26 cellular contexts compared by ENCODE assay signal in genomic region chr7:1970895-1971294, GRCh38.
DNase-seq lines count a peak whose midpoint lies in the region; ATAC-seq, FAIRE-seq and TF ChIP-seq lines count a peak whose summit lies in the region.
"Had no signal": no experiment of that assay in that cellular context is flagged by ENCODE, and none has a peak within 500 bp of the region (broad histone marks: within the 10 kb centered on the region; RNA-seq: fewer than 3 reads in every experiment).

No MANE protein-coding gene starts in this region.

- no peak overlapping the region for H3K18ac ChIP-seq in H1 (ENCODE audit: extremely low read depth, low read length)
- H3K18ac ChIP-seq in neuronal stem cell (ENCODE audit: low read length), result peak overlapping the region; percentile 49

- H2BK20ac ChIP-seq in H1 (ENCODE audit: low read length), result no peak overlapping the region

- H3K14ac ChIP-seq in H1 (ENCODE audit: insufficient read length), result no peak overlapping the region
- H3K14ac ChIP-seq in neuronal stem cell (ENCODE audit: low read length), result no peak overlapping the region

- H4K8ac ChIP-seq in H1 (ENCODE audit: extremely low read depth, insufficient read depth, low read length), result peak overlapping the region; percentile 42; the same call in 1 of the 2 replicates
- H4K8ac ChIP-seq in neuronal stem cell (ENCODE audit: low read depth, low read length), result no peak overlapping the region

- in situ Hi-C loops in HepG2 (cut with HindIII; ENCODE audit: extremely low pct_ligation_motif_present, low pct_unique_long_range_greater_than_20kb), result no loop called here

- H3K36me3 Mint-ChIP-seq in natural killer cell treated with Interleukin-12 subunit alpha and Interleukin-12 subunit beta and Interleukin-15 and Interleukin-18, amount 100 ng/mL, for 72 hours, result peaks cover 26% of the 10 kb centered on the region

- intact Hi-C loops in right lobe of liver (cut with DNase I), result no loop called here
- intact Hi-C loops in HepG2 (cut with micrococcal nuclease; ENCODE audit: unreplicated experiment), result no loop called here
- intact Hi-C loops in aorta (cut with DNase I), result no loop called here

- no peaks in the 10 kb centered on the region for H3K23me2 ChIP-seq in H1 (ENCODE audit: low read depth, low read length)

- BruUV-seq in HepG2 (replicated peaks; lab: Mats Ljungman, UMichigan), result no TSS peak

- no peak overlapping the region for H2BK12ac ChIP-seq in H1 (ENCODE audit: low read depth, low read length)
- H2BK12ac ChIP-seq in neuronal stem cell (ENCODE audit: low read length), result no peak overlapping the region

- DNase-seq in right lobe of liver (peak in 2 of 3 donors; percentile 5 to 45), HepG2 (ENCODE audit: low spot score) (no peak), H1 (ENCODE audit: low read depth in 1 of 2, low spot score in 2 of 2) (no peak), neuronal stem cell (ENCODE audit: low spot score) (no peak), aorta (peak; percentile 14 to 64), SW480 (ENCODE audit: low spot score) (no peak), cerebellum (ENCODE audit: low spot score) (no peak)
- DNase-seq in natural killer cell treated with Interleukin-12 subunit alpha and Interleukin-12 subunit beta and Interleukin-15 and Interleukin-18, amount 100 ng/mL, for 72 hours (ENCODE audit: low spot score), result no peak
- DNase-seq: DMS153, DND-41, GM23248, H9, IMR-90, KG1, MG63, NCI-H1417 treated with DMSO at 0.1 percent for 48 hours, NCI-H1694 treated with DMSO at 0.1 percent for 48 hours, NCI-H2081, NCI-H2227 treated with DMSO at 0.1 percent for 48 hours, NCI-H526 treated with DMSO at 0.1 percent for 48 hours, SIG-M5 had no signal

- no peak overlapping the region for H3K4ac ChIP-seq in H1 (replicated peaks; ENCODE audit: insufficient read length, low read depth, low read length)
- H3K4ac ChIP-seq in neuronal stem cell (ENCODE audit: low read length), result no peak overlapping the region

- POLR2A ChIA-PET in HepG2 (lab: Yijun Ruan, JAX) (no interaction called here), H1 (lab: Charles Lee; ENCODE audit: partially characterized antibody) (interaction anchor here (0.6 kb wide), 1 partner anchor 887 kb away, joined by 3 read pairs; no protein-coding TSS in a partner anchor)

- H3K23ac ChIP-seq in H1 (ENCODE audit: insufficient read length) (no peak overlapping the region), neuronal stem cell (ENCODE audit: low read depth, low read length, poor library complexity) (no peak overlapping the region)

- H2AK5ac ChIP-seq in H1 (ENCODE audit: low read depth, low read length) (no peak overlapping the region), neuronal stem cell (ENCODE audit: low read depth, low read length) (no peak overlapping the region)

- H3K9ac ChIP-seq in HepG2 (ENCODE audit: insufficient read depth, low read depth, low read length) (no peak overlapping the region), H1 (replicated peaks in 1 of 4; ENCODE audit: extremely low read depth in 1 of 4, low read depth in 3 of 4, low read length in 3 of 4) (no peak overlapping the region), neuronal stem cell (ENCODE audit: low read depth, low read length, poor library complexity) (no peak overlapping the region)
- H3K9ac ChIP-seq: GM23248 had no signal

- ATAC-seq in right lobe of liver (no peak), HepG2 (no peak), aorta (ENCODE audit: low FRiP score) (no peak)
- no peak for ATAC-seq in natural killer cell treated with Interleukin-12 subunit alpha and Interleukin-12 subunit beta and Interleukin-15 and Interleukin-18, amount 100 ng/mL, for 72 hours
- ATAC-seq: Panc1 had no signal

- H3K27ac Mint-ChIP-seq in natural killer cell treated with Interleukin-12 subunit alpha and Interleukin-12 subunit beta and Interleukin-15 and Interleukin-18, amount 100 ng/mL, for 72 hours, result no peak overlapping the region
- H3K27ac Mint-ChIP-seq: B cell had no signal

- H2BK5ac ChIP-seq in H1 (ENCODE audit: low read depth, low read length), result no peak overlapping the region
- H2BK5ac ChIP-seq in neuronal stem cell (ENCODE audit: low read length), result no peak overlapping the region

- H3K79me2 ChIP-seq in HepG2 (ENCODE audit: insufficient read depth, low read length), result no peaks in the 10 kb centered on the region
- H3K79me2 ChIP-seq in H1 (ENCODE audit: control insufficient read depth in 1 of 2, insufficient read depth in 2 of 2, low read length in 2 of 2), result no peaks in the 10 kb centered on the region

- H3K4me1 Mint-ChIP-seq in natural killer cell treated with Interleukin-12 subunit alpha and Interleukin-12 subunit beta and Interleukin-15 and Interleukin-18, amount 100 ng/mL, for 72 hours (ENCODE audit: low read depth in 2 of 2), result peaks cover 31 to 32% of the 10 kb centered on the region in 2 donors
- H3K4me1 Mint-ChIP-seq: H9 had no signal

- H4K20me1 ChIP-seq in HepG2 (ENCODE audit: insufficient read depth, low read length) (no peaks in the 10 kb centered on the region), H1 (replicated peaks in 1 of 2; ENCODE audit: control insufficient read depth in 1 of 2, insufficient read depth in 2 of 2, low read length in 2 of 2) (peaks cover 3 to 7% of the 10 kb centered on the region in 2 experiments)

- H2BK15ac ChIP-seq in H1 (ENCODE audit: low read length) (no peak overlapping the region), neuronal stem cell (ENCODE audit: low read length) (no peak overlapping the region)

- CTCF ChIA-PET in HepG2 (lab: Yijun Ruan, JAX; ENCODE audit: low intra/inter-chr PET ratio, low total read pairs), result no interaction called here
- CTCF ChIA-PET in H1 (lab: Charles Lee; ENCODE audit: partially characterized antibody), result no interaction called here

- H3K9me3 ChIP-seq in right lobe of liver (no peaks in the 10 kb centered on the region), HepG2 (ENCODE audit: low read length) (no peaks in the 10 kb centered on the region), H1 (ENCODE audit: insufficient read depth in 2 of 2, low read depth in 1 of 2, low read length in 1 of 2) (no peaks in the 10 kb centered on the region), neuronal stem cell (replicated peaks in 1 of 2; ENCODE audit: control insufficient read depth in 2 of 2, insufficient read depth in 1 of 2, low read depth in 1 of 2, low read length in 2 of 2) (no peaks in the 10 kb centered on the region), aorta (ENCODE audit: control insufficient read depth, low read length) (no peaks in the 10 kb centered on the region)
- H3K9me3 ChIP-seq: MG63 had no signal

- no peak overlapping the region for H3K4me3 Mint-ChIP-seq in natural killer cell treated with Interleukin-12 subunit alpha and Interleukin-12 subunit beta and Interleukin-15 and Interleukin-18, amount 100 ng/mL, for 72 hours
- H3K4me3 Mint-ChIP-seq: B cell, CD14-positive monocyte, H9 had no signal

- no peak overlapping the region for H3K4me3 ChIP-seq in right lobe of liver
- H3K4me3 ChIP-seq in HepG2 (replicated peaks in 1 of 3; ENCODE audit: insufficient read depth in 1 of 3, low read depth in 2 of 3, low read length in 3 of 3), result no peak overlapping the region
- no peak overlapping the region for H3K4me3 ChIP-seq in H1 (ENCODE audit: extremely low read depth in 1 of 4, insufficient read depth in 2 of 4, low read depth in 3 of 4, low read length in 4 of 4)
- no peak overlapping the region for H3K4me3 ChIP-seq in neuronal stem cell (ENCODE audit: low read length in 2 of 2)
- no peak overlapping the region for H3K4me3 ChIP-seq in aorta (ENCODE audit: low read length in 2 of 2)
- H3K4me3 ChIP-seq: GM23248, MG63, SK-N-MC had no signal

- no peak overlapping the region for H4K5ac ChIP-seq in H1 (ENCODE audit: insufficient read length, low read depth, low read length)

- TF ChIP-seq CTCF in right lobe of liver (IDR thresholded peaks at IDR 0.05) (no peak), HepG2 (CRISPR knock-in tag; IDR thresholded peaks at IDR 0.05) (no peak), H1 (IDR thresholded peaks at IDR 0.05; ENCODE audit: control extremely low read depth in 1 of 3, insufficient read depth in 1 of 3, low read depth in 1 of 3, low read length in 3 of 3) (no peak)

- H3K27me3 ChIP-seq in right lobe of liver (no peaks in the 10 kb centered on the region), HepG2 (ENCODE audit: control insufficient read depth in 1 of 2, insufficient read depth in 2 of 2, low read length in 2 of 2) (no peaks in the 10 kb centered on the region), H1 (replicated peaks in 1 of 4; ENCODE audit: control insufficient read depth in 3 of 4, extremely low read depth in 1 of 4, insufficient read depth in 3 of 4, low read length in 3 of 4) (no peaks in the 10 kb centered on the region), neuronal stem cell (ENCODE audit: control insufficient read depth in 3 of 3, insufficient read depth in 3 of 3, low read depth in 1 of 3, low read length in 3 of 3) (no peaks in the 10 kb centered on the region), aorta (ENCODE audit: control insufficient read depth in 1 of 2, insufficient read depth in 2 of 2, low read length in 1 of 2) (no peaks in the 10 kb centered on the region)
- H3K27me3 ChIP-seq: MG63 had no signal

- no peak overlapping the region for H4K91ac ChIP-seq in H1 (replicated peaks; ENCODE audit: insufficient read length, low read length)
- no peak overlapping the region for H4K91ac ChIP-seq in neuronal stem cell (ENCODE audit: low read depth, low read length, poor library complexity)

- H2AFZ ChIP-seq in HepG2 (ENCODE audit: low read length), result no peak overlapping the region
- H2AFZ ChIP-seq in H1 (ENCODE audit: low read length), result no peak overlapping the region
- H2AFZ ChIP-seq in neuronal stem cell (ENCODE audit: low read length), result no peak overlapping the region
- H2AFZ ChIP-seq: GM23248 had no signal

- H3K79me1 ChIP-seq in H1 (ENCODE audit: low read depth, low read length) (no peaks in the 10 kb centered on the region), neuronal stem cell (ENCODE audit: low read depth, low read length) (peaks cover 6% of the 10 kb centered on the region)

- no peak for TF ChIP-seq EP300 in HepG2 (IDR thresholded peaks at IDR 0.05; ENCODE audit: low read depth in 2 of 2, low read length in 2 of 2)
- TF ChIP-seq EP300 in HepG2 (CRISPR knock-in tag; IDR thresholded peaks at IDR 0.05; ENCODE audit: borderline replicate concordance), result no peak
- TF ChIP-seq EP300 in H1 (IDR thresholded peaks at IDR 0.05; ENCODE audit: borderline replicate concordance in 1 of 2, low read depth in 2 of 2, low read length in 2 of 2), result no peak

- peaks cover 20 to 31% of the 10 kb centered on the region in 2 donors for H3K27me3 Mint-ChIP-seq in natural killer cell treated with Interleukin-12 subunit alpha and Interleukin-12 subunit beta and Interleukin-15 and Interleukin-18, amount 100 ng/mL, for 72 hours
- H3K27me3 Mint-ChIP-seq: B cell had no signal

- H3K4me2 ChIP-seq in HepG2 (ENCODE audit: low read depth, low read length), result no peak overlapping the region
- no peak overlapping the region for H3K4me2 ChIP-seq in H1 (ENCODE audit: insufficient read depth in 1 of 2, low read depth in 2 of 2, low read length in 2 of 2)
- no peak overlapping the region for H3K4me2 ChIP-seq in neuronal stem cell (ENCODE audit: insufficient read depth, low read length, poor library complexity, severe bottlenecking)

- peaks cover 0 to 16% (median 0%) of the 10 kb centered on the region in 4 donors for H3K4me1 ChIP-seq in right lobe of liver
- no peaks in the 10 kb centered on the region for H3K4me1 ChIP-seq in HepG2 (ENCODE audit: insufficient read depth, low read length)
- no peaks in the 10 kb centered on the region for H3K4me1 ChIP-seq in H1 (replicated peaks in 1 of 4; ENCODE audit: control insufficient read depth in 3 of 4, insufficient read depth in 4 of 4, low read length in 3 of 4)
- H3K4me1 ChIP-seq in neuronal stem cell (ENCODE audit: control insufficient read depth in 2 of 2, insufficient read depth in 1 of 2, low read depth in 1 of 2, low read length in 2 of 2), result no peaks in the 10 kb centered on the region
- H3K4me1 ChIP-seq in aorta (ENCODE audit: control insufficient read depth in 1 of 2, insufficient read depth in 2 of 2, low read length in 2 of 2), result no peaks in the 10 kb centered on the region

- H2BK120ac ChIP-seq in H1 (replicated peaks; ENCODE audit: low read depth, low read length) (no peak overlapping the region), neuronal stem cell (ENCODE audit: low read depth, low read length) (no peak overlapping the region)

- H3K27ac ChIP-seq in right lobe of liver (no peak overlapping the region), HepG2 (ENCODE audit: extremely low read length, insufficient read depth, low read length) (no peak overlapping the region), H1 (ENCODE audit: low read depth, low read length) (no peak overlapping the region), neuronal stem cell (replicated peaks; ENCODE audit: low read length) (no peak overlapping the region), aorta (ENCODE audit: low read depth in 1 of 2, low read length in 2 of 2) (no peak overlapping the region)
- H3K27ac ChIP-seq: GM23248, RWPE1, SK-N-MC had no signal

- FAIRE-seq in HepG2 (lab: Jason Lieb, UNC) (no peak), H1 (lab: Jason Lieb, UNC) (no peak)

- TF ChIP-seq RAD21 in HepG2 (CRISPR knock-in tag; IDR thresholded peaks at IDR 0.05), result no peak
- TF ChIP-seq RAD21 in H1 (IDR thresholded peaks at IDR 0.05 in 1 of 2, conservative IDR thresholded peaks at IDR 0.05 in 1 of 2; ENCODE audit: low read depth in 2 of 2, low read length in 2 of 2), result no peak

- 98% methylated on average over 11 of the region's 19 CpGs for WGBS in right lobe of liver (ENCODE audit: insufficient coverage, low coverage, low lambda C conversion rate, missing lambda C conversion rate)
- 97% methylated on average over 17 of the region's 19 CpGs for whole genome bisulfite sequencing in HepG2 (ENCODE audit: low lambda C conversion rate)
- WGBS in H1 (ENCODE audit: extremely low coverage in 1 of 2, insufficient coverage in 1 of 2, insufficient read length in 1 of 2, insufficient replicate concordance in 2 of 2, low coverage in 1 of 2, low lambda C conversion rate in 2 of 2, missing lambda C conversion rate in 1 of 2), 2 experiments, result 94% methylated on average over 19 of the region's 19 CpGs; no CpG with 5 or more reads in 1 of the 2 experiments
- no CpG with 5 or more reads among the region's 19 CpGs for WGBS in neuronal stem cell (ENCODE audit: extremely low coverage in 2 of 2, insufficient read length in 2 of 2, insufficient replicate concordance in 1 of 2), 2 donors
- WGBS in aorta, 2 donors, result 97% methylated on average over 19 of the region's 19 CpGs

- no peak for TF ChIP-seq POLR2A in right lobe of liver (IDR thresholded peaks at IDR 0.05)
- no peak for TF ChIP-seq POLR2A in HepG2 (IDR thresholded peaks at IDR 0.05; ENCODE audit: insufficient read depth in 1 of 2, low read depth in 2 of 2, low read length in 2 of 2)
- no peak for TF ChIP-seq POLR2A in H1 (IDR thresholded peaks at IDR 0.05; ENCODE audit: control extremely low read depth in 1 of 2, low read depth in 2 of 2, low read length in 2 of 2)

- H3K36me3 ChIP-seq in right lobe of liver, result no peaks in the 10 kb centered on the region
- H3K36me3 ChIP-seq in HepG2 (replicated peaks in 1 of 2; ENCODE audit: control insufficient read depth in 1 of 2, insufficient read depth in 2 of 2, low read length in 2 of 2), result peaks cover 3 to 24% of the 10 kb centered on the region in 2 experiments; a peak in 3 of 5 replicates
- H3K36me3 ChIP-seq in H1 (ENCODE audit: control insufficient read depth in 2 of 4, insufficient read depth in 4 of 4, low read length in 3 of 4), result no peaks in the 10 kb centered on the region
- H3K36me3 ChIP-seq in neuronal stem cell (replicated peaks in 1 of 2; ENCODE audit: control insufficient read depth in 2 of 2, insufficient read depth in 2 of 2, low read length in 2 of 2), result peaks cover 6 to 12% of the 10 kb centered on the region in 2 donors
- H3K36me3 ChIP-seq in aorta (ENCODE audit: control insufficient read depth in 1 of 2, insufficient read depth in 2 of 2, low read length in 1 of 2), result no peaks in the 10 kb centered on the region
- H3K36me3 ChIP-seq: MG63 had no signal

- H3K56ac ChIP-seq in H1 (replicated peaks; ENCODE audit: insufficient read length, low read depth, low read length), result no peak overlapping the region

- no peaks in the 10 kb centered on the region for H3K9me3 Mint-ChIP-seq in natural killer cell treated with Interleukin-12 subunit alpha and Interleukin-12 subunit beta and Interleukin-15 and Interleukin-18, amount 100 ng/mL, for 72 hours
- H3K9me3 Mint-ChIP-seq: CD14-positive monocyte, H9 had no signal

Comparison
In these comparisons a context has a peak if more than half of its experiments do, and no peak if none do; other contexts are left out.
1. DNase-seq: peak in right lobe of liver (2 of 3) and aorta (2 of 2); none in HepG2 (single experiment), H1 (0 of 2), neuronal stem cell (single experiment), SW480 (single experiment), natural killer cell treated with Interleukin-12 subunit alpha and Interleukin-12 subunit beta and Interleukin-15 and Interleukin-18, amount 100 ng/mL, for 72 hours (single experiment) and cerebellum (single experiment).